ENCODE assay signal across 1 cellular context in the genomic region with DNA sequence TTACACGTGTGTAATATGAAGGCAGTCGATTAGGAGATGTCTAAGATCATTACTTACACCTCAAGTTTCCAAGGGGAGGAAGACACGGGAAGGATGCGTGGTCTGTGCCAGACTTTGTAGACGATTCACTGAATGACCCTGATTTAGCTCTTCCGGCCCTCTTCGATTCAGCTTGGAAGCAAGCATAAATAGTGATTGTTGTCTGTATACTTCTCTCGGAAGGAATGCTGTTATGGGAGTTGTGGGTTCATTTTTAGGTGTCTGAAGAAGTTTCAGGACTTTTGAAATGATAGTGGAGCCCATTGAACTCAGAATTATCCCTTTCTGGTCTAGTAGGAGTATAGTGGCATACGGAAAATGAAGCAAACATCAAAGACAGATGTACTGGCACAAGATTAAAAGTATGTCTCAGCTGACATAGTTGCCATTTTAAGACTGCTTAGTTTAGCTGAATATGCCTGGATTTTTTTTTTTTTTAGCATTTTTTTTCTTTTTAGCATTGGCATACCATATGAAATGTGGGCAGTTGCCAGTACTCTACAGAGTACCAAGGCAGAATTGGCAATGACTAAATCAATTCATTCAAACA.
TF ChIP-seq lines count a peak whose summit lies in the region.

No MANE protein-coding gene starts in this region.

TF ChIP-seq in GM23338, 12 proteins besides CTCF, POLR2A, EP300 and RAD21 (continued from another document):
- TF ChIP-seq REST (IDR thresholded peaks at IDR 0.05; ENCODE audit: unreplicated experiment) = no peak
- TF ChIP-seq EZH2phosphoT487 (IDR thresholded peaks at IDR 0.05; ENCODE audit: unreplicated experiment) = no peak
- TF ChIP-seq POLR2AphosphoS5 (IDR thresholded peaks at IDR 0.05; ENCODE audit: low read depth) = no peak
